In the genomic region with DNA sequence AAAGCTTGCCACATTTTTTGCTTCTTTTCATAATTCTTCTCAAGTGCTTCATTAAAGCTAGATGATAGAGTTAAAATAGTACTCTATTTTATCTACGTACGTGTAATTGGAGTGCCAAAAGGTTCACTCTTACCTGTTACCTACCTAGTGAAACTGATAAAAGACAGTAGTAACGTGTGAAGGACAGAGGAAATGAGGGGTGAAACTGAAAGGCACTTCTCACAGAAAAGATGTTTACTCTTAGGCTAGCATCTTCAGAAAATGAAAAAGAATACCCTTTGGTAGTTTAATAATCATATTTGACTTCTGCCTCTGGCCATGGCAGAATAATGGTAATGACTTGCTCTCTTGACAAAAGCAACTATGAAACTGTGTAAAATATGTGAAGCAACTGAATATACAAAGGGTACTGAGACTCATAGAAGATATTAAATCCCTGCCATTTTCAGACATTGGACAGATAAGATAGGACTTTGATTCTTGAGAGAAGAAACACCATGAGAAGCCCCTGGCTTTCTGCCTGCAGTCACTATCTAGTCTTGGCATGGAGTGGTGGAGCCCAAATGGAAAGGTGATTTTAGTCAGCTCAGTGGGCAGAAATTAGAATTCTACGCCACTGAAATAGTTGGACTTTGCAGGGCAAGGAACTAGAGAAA, we compare ENCODE assay signal across 10 cellular contexts. TPM values are rescaled to one million over a fixed set of nuclear protein-coding genes. Genes with fewer than 3 reads are reported as not detected.
DNase-seq lines count a peak whose midpoint lies in the region; ATAC-seq and TF ChIP-seq lines count a peak whose summit lies in the region.
"Had no signal": no experiment of that assay in that cellular context is flagged by ENCODE, and none has a peak within 500 bp of the region (broad histone marks: within the 10 kb centered on the region; RNA-seq: fewer than 3 reads in every experiment).

No MANE protein-coding gene starts in this region.

- peaks cover 40% of the 10 kb centered on the region for H3K4me1 ChIP-seq in suprapubic skin

- no peaks in the 10 kb centered on the region for H3K27me3 ChIP-seq in suprapubic skin

- 64% methylated on average over 4 of the region's 4 CpGs for WGBS in suprapubic skin

- peak overlapping the region; percentile 97 for H3K27ac Mint-ChIP-seq in activated naive CD4-positive, alpha-beta T cell treated with anti-CD3 and anti-CD28 coated beads, Interleukin-2, amount 50 U/mL, for 24 hours
- H3K27ac Mint-ChIP-seq in T-helper 1 cell treated with Interleukin-12 subunit alpha and Interleukin-12 subunit beta and Interleukin-4 antibody, amounts not matched to agents 30 μg/mL and 1 μg/mL, for 36 hours: peak overlapping the region; percentile 87
- no peak overlapping the region for H3K27ac Mint-ChIP-seq in Calu3 (ENCODE audit: unreplicated experiment)

- no TSS peak for BruUV-seq in Calu3 (replicated peaks; lab: Mats Ljungman, UMichigan)

- H3K36me3 ChIP-seq in suprapubic skin: no peaks in the 10 kb centered on the region

- TF ChIP-seq EP300 in suprapubic skin (IDR thresholded peaks at IDR 0.05): no peak

- peak overlapping the region; percentile 82 for H3K4me3 Mint-ChIP-seq in activated naive CD4-positive, alpha-beta T cell treated with anti-CD3 and anti-CD28 coated beads, Interleukin-2, amount 50 U/mL, for 24 hours
- H3K4me3 Mint-ChIP-seq in T-helper 1 cell treated with Interleukin-12 subunit alpha and Interleukin-12 subunit beta and Interleukin-4 antibody, amounts not matched to agents 30 μg/mL and 1 μg/mL, for 36 hours: peak overlapping the region; percentile 80
- H3K4me3 Mint-ChIP-seq in Calu3 (ENCODE audit: low read depth, unreplicated experiment): no peak overlapping the region

- intact Hi-C loops in Calu3 (cut with micrococcal nuclease; ENCODE audit: unreplicated experiment): no loop called here

- no peak overlapping the region for H3K4me3 ChIP-seq in suprapubic skin

- no peaks in the 10 kb centered on the region for H3K36me3 Mint-ChIP-seq in activated naive CD4-positive, alpha-beta T cell treated with anti-CD3 and anti-CD28 coated beads, Interleukin-2, amount 50 U/mL, for 24 hours
- H3K36me3 Mint-ChIP-seq in T-helper 1 cell treated with Interleukin-12 subunit alpha and Interleukin-12 subunit beta and Interleukin-4 antibody, amounts not matched to agents 30 μg/mL and 1 μg/mL, for 36 hours (ENCODE audit: low read depth): peaks cover 27% of the 10 kb centered on the region
- H3K36me3 Mint-ChIP-seq in Calu3 (ENCODE audit: insufficient read depth, unreplicated experiment): peaks cover 5% of the 10 kb centered on the region

- H3K4me1 Mint-ChIP-seq in activated naive CD4-positive, alpha-beta T cell treated with anti-CD3 and anti-CD28 coated beads, Interleukin-2, amount 50 U/mL, for 24 hours: peaks cover 77% of the 10 kb centered on the region
- H3K4me1 Mint-ChIP-seq in T-helper 1 cell treated with Interleukin-12 subunit alpha and Interleukin-12 subunit beta and Interleukin-4 antibody, amounts not matched to agents 30 μg/mL and 1 μg/mL, for 36 hours (ENCODE audit: low read depth): peaks cover 74% of the 10 kb centered on the region
- peaks cover 11% of the 10 kb centered on the region for H3K4me1 Mint-ChIP-seq in Calu3 (ENCODE audit: low read depth, unreplicated experiment)

- H3K9me3 ChIP-seq in suprapubic skin: no peaks in the 10 kb centered on the region

- peak; percentile 55 for ATAC-seq in HG02763 (IDR thresholded peaks at IDR 0.05; ENCODE audit: unreplicated experiment)
- ATAC-seq: sciatic nerve had no signal

- H3K27me3 Mint-ChIP-seq in activated naive CD4-positive, alpha-beta T cell treated with anti-CD3 and anti-CD28 coated beads, Interleukin-2, amount 50 U/mL, for 24 hours: no peaks in the 10 kb centered on the region
- no peaks in the 10 kb centered on the region for H3K27me3 Mint-ChIP-seq in T-helper 1 cell treated with Interleukin-12 subunit alpha and Interleukin-12 subunit beta and Interleukin-4 antibody, amounts not matched to agents 30 μg/mL and 1 μg/mL, for 36 hours (ENCODE audit: low read depth)
- H3K27me3 Mint-ChIP-seq in Calu3 (ENCODE audit: unreplicated experiment): no peaks in the 10 kb centered on the region

- TF ChIP-seq POLR2A in suprapubic skin (IDR thresholded peaks at IDR 0.05): no peak

- CTCF ChIA-PET in Calu3 (lab: Charles Lee): interaction anchor here (0.8 kb wide), 1 partner anchor 15 kb away, joined by 3 read pairs; no protein-coding TSS in a partner anchor

- H3K9me3 Mint-ChIP-seq in activated naive CD4-positive, alpha-beta T cell treated with anti-CD3 and anti-CD28 coated beads, Interleukin-2, amount 50 U/mL, for 24 hours: no peaks in the 10 kb centered on the region
- no peaks in the 10 kb centered on the region for H3K9me3 Mint-ChIP-seq in T-helper 1 cell treated with Interleukin-12 subunit alpha and Interleukin-12 subunit beta and Interleukin-4 antibody, amounts not matched to agents 30 μg/mL and 1 μg/mL, for 36 hours
- H3K9me3 Mint-ChIP-seq in Calu3 (ENCODE audit: low read depth, unreplicated experiment): no peaks in the 10 kb centered on the region

- no peak for TF ChIP-seq CTCF in suprapubic skin (IDR thresholded peaks at IDR 0.05)
- no peak for TF ChIP-seq CTCF in Calu3 (IDR thresholded peaks at IDR 0.05; ENCODE audit: unreplicated experiment)

- H3K27ac ChIP-seq in suprapubic skin: peak overlapping the region; percentile 74

- DNase-seq in activated naive CD4-positive, alpha-beta T cell treated with anti-CD3 and anti-CD28 coated beads, Interleukin-2, amount 50 U/mL, for 16 hours: no peak
- DNase-seq in suprapubic skin (ENCODE audit: low spot score in 2 of 2): no peak
- no peak for DNase-seq in Calu3
- no peak for DNase-seq in stimulated activated CD4-positive, alpha-beta T cell treated with anti-CD3 and anti-CD28 coated beads, Interleukin-15, amount 100 ng/mL, for 24 hours
- no peak for DNase-seq in stimulated activated CD4-positive, alpha-beta T cell treated with anti-CD3 and anti-CD28 coated beads, Interleukin-2, amount 100 ng/mL, for 48 hours
- DNase-seq: NCI-H2081 treated with DMSO at 0.1 percent for 48 hours had no signal

RNA-seq across cellular contexts. Expression of a gene that starts 6.3 kb away (rescaled TPM):
- total RNA-seq in suprapubic skin (10 to 100 TPM; 48.8 to 80.0 (median 61.4) TPM), Calu3 (2022) (24.7 and 33.5 TPM in 2 replicates)
